In the genomic region with DNA sequence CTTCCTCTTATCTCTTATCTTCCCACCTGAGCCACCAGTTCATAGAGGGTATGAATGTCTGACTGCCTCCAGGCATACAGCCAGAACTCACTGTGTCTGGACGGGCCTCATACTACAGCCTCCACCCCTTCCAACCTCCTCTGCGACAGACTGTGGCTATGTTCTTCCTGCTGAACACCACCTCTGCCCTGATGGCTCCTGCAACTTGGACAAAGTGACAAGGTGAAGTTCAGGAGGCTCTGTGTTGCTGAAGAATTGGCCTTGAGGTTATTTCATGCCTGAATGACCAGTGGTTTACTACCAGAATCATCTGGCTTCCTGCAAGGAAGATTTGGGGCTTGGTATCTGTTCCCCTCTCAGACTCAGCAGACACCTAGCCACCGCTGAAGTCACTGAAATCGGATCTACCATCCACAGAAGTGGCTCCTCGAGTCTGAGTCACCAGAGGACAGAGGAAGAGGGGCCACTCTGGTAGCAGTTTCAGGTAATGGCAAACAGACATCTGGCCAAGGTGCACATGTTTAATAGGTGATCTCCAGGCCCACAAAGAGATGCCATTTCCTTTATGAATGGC, we compare ENCODE assay signal across 9 cellular contexts. TPM values are rescaled to one million over a fixed set of nuclear protein-coding genes. Genes with fewer than 3 reads are reported as not detected.
A peak's percentile ranks its signal among the peaks of the same experiment; 100 is the strongest.
DNase-seq lines count a peak whose midpoint lies in the region; ATAC-seq and TF ChIP-seq lines count a peak whose summit lies in the region.
"Had no signal": no experiment of that assay in that cellular context is flagged by ENCODE, and none has a peak within 500 bp of the region (broad histone marks: within the 10 kb centered on the region; RNA-seq: fewer than 3 reads in every experiment).

No MANE protein-coding gene starts in this region.

- peaks cover 19 to 41% (median 33%) of the 10 kb centered on the region in 7 donors for H3K4me1 Mint-ChIP-seq in naive thymus-derived CD4-positive, alpha-beta T cell

- H3K4me1 ChIP-seq in OCI-LY1 (ENCODE audit: insufficient read depth, low read length, severe bottlenecking) = peaks cover 36% of the 10 kb centered on the region
- H3K4me1 ChIP-seq in naive thymus-derived CD4-positive, alpha-beta T cell (ENCODE audit: control insufficient read depth in 2 of 2, insufficient read depth in 2 of 2, low read length in 2 of 2) = peaks cover 23 to 34% of the 10 kb centered on the region in 2 donors
- H3K4me1 ChIP-seq in gastroesophageal sphincter = peaks cover 0 to 44% (median 15%) of the 10 kb centered on the region in 3 donors

- 38% methylated on average over 1 of the region's 5 CpGs; no CpG with 5 or more reads in 1 of the 2 donors for WGBS in gastroesophageal sphincter (ENCODE audit: low coverage in 1 of 2), 2 donors

- no peaks in the 10 kb centered on the region for H3K9me2 ChIP-seq in OCI-LY1 (ENCODE audit: low read depth, low read length)

- TF ChIP-seq POLR2A in gastroesophageal sphincter (IDR thresholded peaks at IDR 0.05) = no peak

- peak overlapping the region; percentile 2; the same call in 1 of the 2 replicates for H3K4me2 ChIP-seq in OCI-LY1 (ENCODE audit: low read length)

- H3K9me3 ChIP-seq in OCI-LY1 (ENCODE audit: low read length) (no peaks in the 10 kb centered on the region), gastroesophageal sphincter (no peaks in the 10 kb centered on the region)
- H3K9me3 ChIP-seq in naive thymus-derived CD4-positive, alpha-beta T cell (ENCODE audit: control insufficient read depth in 2 of 3, low read length in 3 of 3) = no peaks in the 10 kb centered on the region
- H3K9me3 ChIP-seq: body of pancreas had no signal

- TF ChIP-seq CTCF in OCI-LY1 (IDR thresholded peaks at IDR 0.05; ENCODE audit: low read length) (no peak), brain microvascular endothelial cell (IDR thresholded peaks at IDR 0.05; ENCODE audit: low read depth, low read length, missing control alignments) (no peak), gastroesophageal sphincter (IDR thresholded peaks at IDR 0.05) (no peak)

- H3K4me3 ChIP-seq in OCI-LY1 (ENCODE audit: low read depth, low read length, poor library complexity, severe bottlenecking) (no peak overlapping the region), brain microvascular endothelial cell (ENCODE audit: low read depth, low read length) (no peak overlapping the region), gastroesophageal sphincter (no peak overlapping the region)
- H3K4me3 ChIP-seq in naive thymus-derived CD4-positive, alpha-beta T cell (ENCODE audit: low read length) = no peak overlapping the region
- H3K4me3 ChIP-seq: body of pancreas had no signal

- CTCF ChIA-PET in naive thymus-derived CD4-positive, alpha-beta T cell (lab: Charles Lee) = no interaction called here

- H2AFZ ChIP-seq in OCI-LY1 (ENCODE audit: low read length) = no peak overlapping the region

- peak; percentile 86 for ATAC-seq in GM18511 (IDR thresholded peaks at IDR 0.05; ENCODE audit: unreplicated experiment)
- peak; percentile 46 for ATAC-seq in HG02571 (IDR thresholded peaks at IDR 0.05; ENCODE audit: unreplicated experiment)
- peak; percentile 29 for ATAC-seq in naive thymus-derived CD4-positive, alpha-beta T cell
- ATAC-seq in gastroesophageal sphincter = no peak
- ATAC-seq: body of pancreas had no signal

- no peak for TF ChIP-seq EP300 in gastroesophageal sphincter (IDR thresholded peaks at IDR 0.05)

- H3K36me3 ChIP-seq in OCI-LY1 (ENCODE audit: insufficient read depth, low read length) (peaks cover 20% of the 10 kb centered on the region), brain microvascular endothelial cell (replicated peaks) (peaks cover 5% of the 10 kb centered on the region), gastroesophageal sphincter (peaks cover 0 to 25% of the 10 kb centered on the region in 2 donors)
- peaks cover 3 to 31% (median 17%) of the 10 kb centered on the region in 3 experiments for H3K36me3 ChIP-seq in naive thymus-derived CD4-positive, alpha-beta T cell (ENCODE audit: control insufficient read depth in 2 of 3, insufficient read depth in 3 of 3, low read length in 3 of 3)

- in situ Hi-C loops in brain microvascular endothelial cell (cut with HindIII; ENCODE audit: low pct_ligation_motif_present, low sequenced_read_pairs) = no loop called here

- H3K27me3 ChIP-seq in OCI-LY1 (ENCODE audit: insufficient read depth, low read length) (no peaks in the 10 kb centered on the region), brain microvascular endothelial cell (replicated peaks) (no peaks in the 10 kb centered on the region), gastroesophageal sphincter (no peaks in the 10 kb centered on the region)
- H3K27me3 ChIP-seq in naive thymus-derived CD4-positive, alpha-beta T cell (ENCODE audit: control insufficient read depth in 2 of 2, insufficient read depth in 2 of 2, low read length in 2 of 2) = no peaks in the 10 kb centered on the region
- H3K27me3 ChIP-seq: body of pancreas had no signal

- H3K27ac ChIP-seq in OCI-LY1 (ENCODE audit: low read depth, low read length, poor library complexity, severe bottlenecking) (peak overlapping the region; percentile 81), brain microvascular endothelial cell (no peak overlapping the region), gastroesophageal sphincter (no peak overlapping the region)
- peak overlapping the region; percentile 16 for H3K27ac ChIP-seq in naive thymus-derived CD4-positive, alpha-beta T cell (ENCODE audit: low read depth, low read length)

- peak overlapping the region; percentile 2; the same call in 1 of the 2 replicates for H3K9ac ChIP-seq in OCI-LY1 (ENCODE audit: low read length)

- no peaks in the 10 kb centered on the region for H3K27me3 Mint-ChIP-seq in naive thymus-derived CD4-positive, alpha-beta T cell

- intact Hi-C loops in naive thymus-derived CD4-positive, alpha-beta T cell (cut with micrococcal nuclease) = no loop called here

- DNase-seq in naive thymus-derived CD4-positive, alpha-beta T cell = no peak
- DNase-seq in NCI-H446 treated with DMSO at 0.1 percent for 48 hours (lab: John Stamatoyannopoulos, UW) (no peak), brain microvascular endothelial cell (no peak), NCI-H128 (lab: John Stamatoyannopoulos, UW; ENCODE audit: unreplicated experiment) (no peak)

- H3K4me3 Mint-ChIP-seq in naive thymus-derived CD4-positive, alpha-beta T cell = peak overlapping the region in 1 of 10 donors; percentile 42

- no peaks in the 10 kb centered on the region for H3K9me3 Mint-ChIP-seq in naive thymus-derived CD4-positive, alpha-beta T cell

- H3K79me2 ChIP-seq in OCI-LY1 (ENCODE audit: insufficient read depth, low read length) = no peaks in the 10 kb centered on the region

- peaks cover 0 to 18% (median 4%) of the 10 kb centered on the region in 5 donors for H3K36me3 Mint-ChIP-seq in naive thymus-derived CD4-positive, alpha-beta T cell

- H3F3A ChIP-seq in OCI-LY1 (ENCODE audit: insufficient read depth, low read length) = no peaks in the 10 kb centered on the region

- POLR2A ChIA-PET in naive thymus-derived CD4-positive, alpha-beta T cell (lab: Charles Lee) = interaction anchor here (1.0 to 1.8 kb wide), 3 partner anchors 13 to 14 kb away, joined by 3 to 9 read pairs (median 6); no protein-coding TSS in a partner anchor

- no peaks in the 10 kb centered on the region for H4K20me1 ChIP-seq in OCI-LY1 (ENCODE audit: insufficient read depth, low read length)

- peak overlapping the region in 8 of 9 donors; percentile 30 to 90 (median 80) for H3K27ac Mint-ChIP-seq in naive thymus-derived CD4-positive, alpha-beta T cell

RNA-seq across cellular contexts. Expression of gene ULK3, which starts 14.2 kb away (rescaled TPM):
- total RNA-seq in naive thymus-derived CD4-positive, alpha-beta T cell = 100 to 1,000 TPM in 1 of 5 experiments, 10 to 100 TPM in 4; 53.2 to 106 (median 59.2) TPM
- 10 to 100 TPM; 15.4 to 32.8 TPM for polyA plus RNA-seq in naive thymus-derived CD4-positive, alpha-beta T cell
- 10 to 100 TPM; 26.4 to 51.8 (median 32.7) TPM for total RNA-seq in gastroesophageal sphincter

RNA-seq across cellular contexts. Expression of gene SCAMP2, which starts 16.0 kb away (rescaled TPM):
- 100 to 1,000 TPM in 3 of 5 experiments, 10 to 100 TPM in 2; 78.9 to 130 (median 116) TPM for total RNA-seq in naive thymus-derived CD4-positive, alpha-beta T cell
- 100 to 1,000 TPM; 131 to 141 TPM for polyA plus RNA-seq in naive thymus-derived CD4-positive, alpha-beta T cell
- 100 to 1,000 TPM in 1 of 4 donors, 10 to 100 TPM in 3; 45.6 to 111 (median 72.1) TPM for total RNA-seq in gastroesophageal sphincter

RNA-seq across cellular contexts. Expression of gene CPLX3, which starts 30.7 kb away (rescaled TPM):
- under 1 TPM in 2 of 5 experiments, not detected in 3; 0.27 to 0.60 TPM for total RNA-seq in naive thymus-derived CD4-positive, alpha-beta T cell
- polyA plus RNA-seq in naive thymus-derived CD4-positive, alpha-beta T cell = not detected
- not detected for total RNA-seq in gastroesophageal sphincter
- total RNA-seq: body of pancreas had no signal

RNA-seq across cellular contexts. Expression of gene MPI, which starts 32.7 kb away (rescaled TPM):
- 10 to 100 TPM; 34.0 to 97.8 (median 80.6) TPM for total RNA-seq in naive thymus-derived CD4-positive, alpha-beta T cell
- 10 to 100 TPM; 92.5 to 98.3 TPM for polyA plus RNA-seq in naive thymus-derived CD4-positive, alpha-beta T cell
- total RNA-seq in gastroesophageal sphincter = 10 to 100 TPM; 36.5 to 58.8 (median 42.5) TPM

RNA-seq across cellular contexts. Expression of gene LMAN1L, which starts 44.5 kb away (rescaled TPM):
- 1 to 10 TPM in 4 of 5 experiments, under 1 TPM in 1; 0.35 to 2.4 (median 1.3) TPM for total RNA-seq in naive thymus-derived CD4-positive, alpha-beta T cell
- not detected for polyA plus RNA-seq in naive thymus-derived CD4-positive, alpha-beta T cell
- total RNA-seq in gastroesophageal sphincter = under 1 TPM in 1 of 4 donors, not detected in 3; 0.27 TPM
- total RNA-seq: body of pancreas had no signal

Comparison
In these comparisons a context has a peak if more than half of its experiments do, and no peak if none do; other contexts are left out.
1. H3K27ac ChIP-seq: peak in OCI-LY1 (single experiment) and naive thymus-derived CD4-positive, alpha-beta T cell (single experiment); none in brain microvascular endothelial cell (single experiment) and gastroesophageal sphincter (0 of 4).